ENCODE assay signal across 15 cellular contexts in genomic region chr7:127619681-127620405, GRCh38. TPM values are rescaled to one million over a fixed set of nuclear protein-coding genes. Genes with fewer than 3 reads are reported as not detected.
A peak's percentile ranks its signal among the peaks of the same experiment; 100 is the strongest.
DNase-seq lines count a peak whose midpoint lies in the region; ATAC-seq and TF ChIP-seq lines count a peak whose summit lies in the region.
"Had no signal": no experiment of that assay in that cellular context is flagged by ENCODE, and none has a peak within 500 bp of the region (broad histone marks: within the 10 kb centered on the region; RNA-seq: fewer than 3 reads in every experiment).

No MANE protein-coding gene starts in this region.

- TF ChIP-seq CTCF in glutamatergic neuron (IDR thresholded peaks at IDR 0.05; ENCODE audit: partially characterized antibody, unreplicated experiment), result no peak

- H3K27ac Mint-ChIP-seq in glutamatergic neuron (ENCODE audit: unreplicated experiment), result no peak overlapping the region
- H3K27ac Mint-ChIP-seq in stimulated activated memory B cell treated with anti-CD40 and anti-IgM and Interleukin-4, amounts not matched to agents 10 μg/mL and 1 μg/mL and 100 μg/mL, for 72 hours, result no peak overlapping the region
- H3K27ac Mint-ChIP-seq: T-helper 17 cell had no signal

- DNase-seq in NCI-H2227 (lab: John Stamatoyannopoulos, UW; ENCODE audit: unreplicated experiment) (peak; percentile 19), NCI-H2227 treated with DMSO at 0.1 percent for 48 hours (lab: John Stamatoyannopoulos, UW) (no peak), glutamatergic neuron (peak; percentile 32), KBM-7 (no peak)
- DNase-seq in activated CD4-positive, CD25-positive, alpha-beta regulatory T cell treated with anti-CD3 and anti-CD28 coated beads, Interleukin-2, amount 50 U/mL, for 72 hours, result no peak
- DNase-seq: activated CD4-positive, alpha-beta T cell treated with anti-CD3 and anti-CD28 coated beads, Interleukin-2, amount 50 U/mL, for 4 hours; activated effector memory CD4-positive, alpha-beta T cell treated with Interleukin-2 at 50 U/mL for 16 hours; left cardiac atrium; NCI-H1105; stomach; T-helper 17 cell had no signal

- in situ Hi-C loops in KBM-7 (cut with MboI; ENCODE audit: low pct_unique_long_range_greater_than_20kb, low sequenced_read_pairs), result no loop called here

- H3K36me3 Mint-ChIP-seq in glutamatergic neuron (ENCODE audit: unreplicated experiment), result no peaks in the 10 kb centered on the region
- H3K36me3 Mint-ChIP-seq in stimulated activated memory B cell treated with anti-CD40 and anti-IgM and Interleukin-4, amounts not matched to agents 10 μg/mL and 1 μg/mL and 100 μg/mL, for 72 hours, result no peaks in the 10 kb centered on the region

- H3K4me1 Mint-ChIP-seq in glutamatergic neuron (ENCODE audit: low read depth, unreplicated experiment), result peaks cover 8% of the 10 kb centered on the region
- peaks cover 11% of the 10 kb centered on the region for H3K4me1 Mint-ChIP-seq in stimulated activated memory B cell treated with anti-CD40 and anti-IgM and Interleukin-4, amounts not matched to agents 10 μg/mL and 1 μg/mL and 100 μg/mL, for 72 hours

- ATAC-seq in stimulated activated memory B cell treated with anti-CD40 and anti-IgM and Interleukin-4, amounts not matched to agents 10 μg/mL and 1 μg/mL and 100 μg/mL, for 72 hours, result peak; percentile 32
- ATAC-seq: left cardiac atrium, T-helper 17 cell had no signal

- H3K9me3 Mint-ChIP-seq in glutamatergic neuron (ENCODE audit: unreplicated experiment), result peaks cover 4% of the 10 kb centered on the region
- no peaks in the 10 kb centered on the region for H3K9me3 Mint-ChIP-seq in stimulated activated memory B cell treated with anti-CD40 and anti-IgM and Interleukin-4, amounts not matched to agents 10 μg/mL and 1 μg/mL and 100 μg/mL, for 72 hours

- H3K27me3 Mint-ChIP-seq in glutamatergic neuron (ENCODE audit: unreplicated experiment), result peaks cover 10% of the 10 kb centered on the region
- H3K27me3 Mint-ChIP-seq in stimulated activated memory B cell treated with anti-CD40 and anti-IgM and Interleukin-4, amounts not matched to agents 10 μg/mL and 1 μg/mL and 100 μg/mL, for 72 hours, result peaks cover 66% of the 10 kb centered on the region

- peak overlapping the region; percentile 81 for H3K4me3 Mint-ChIP-seq in glutamatergic neuron (ENCODE audit: unreplicated experiment)
- no peak overlapping the region for H3K4me3 Mint-ChIP-seq in stimulated activated memory B cell treated with anti-CD40 and anti-IgM and Interleukin-4, amounts not matched to agents 10 μg/mL and 1 μg/mL and 100 μg/mL, for 72 hours
- H3K4me3 Mint-ChIP-seq: T-helper 17 cell had no signal

RNA-seq across cellular contexts. Expression of gene PAX4, which starts 1.9 kb away (rescaled TPM):
- total RNA-seq in glutamatergic neuron (ENCODE audit: unreplicated experiment), result not detected
- total RNA-seq: cardiac septum, left cardiac atrium, OCI-LY7, osteocyte, stomach, T-helper 17 cell had no signal

RNA-seq across cellular contexts. Expression of gene FSCN3, which starts 26.3 kb away (rescaled TPM):
- total RNA-seq in glutamatergic neuron (ENCODE audit: unreplicated experiment), result 1.2 TPM

RNA-seq across cellular contexts. Expression of gene ARF5, which starts 31.6 kb away (rescaled TPM):
- 137 TPM for total RNA-seq in glutamatergic neuron (ENCODE audit: unreplicated experiment)

RNA-seq across cellular contexts. Expression of gene SND1, which starts 32.2 kb away (rescaled TPM):
- 165 TPM for total RNA-seq in glutamatergic neuron (ENCODE audit: unreplicated experiment)

RNA-seq across cellular contexts. Expression of gene GCC1, which starts 34.4 kb away (rescaled TPM):
- total RNA-seq in glutamatergic neuron (ENCODE audit: unreplicated experiment), result 14.9 TPM

Comparison
In these comparisons a context has a peak if more than half of its experiments do, and no peak if none do; other contexts are left out.
1. DNase-seq: peak in NCI-H2227 (single experiment) and glutamatergic neuron (single experiment); none in NCI-H2227 treated with DMSO at 0.1 percent for 48 hours (single experiment), KBM-7 (single experiment) and activated CD4-positive, CD25-positive, alpha-beta regulatory T cell treated with anti-CD3 and anti-CD28 coated beads, Interleukin-2, amount 50 U/mL, for 72 hours (single experiment).